In genomic region chr20:51311636-51312479, GRCh38 we compare ENCODE assay signal across 13 cellular contexts.
A peak's percentile ranks its signal among the peaks of the same experiment; 100 is the strongest.
DNase-seq lines count a peak whose midpoint lies in the region; ATAC-seq, FAIRE-seq and TF ChIP-seq lines count a peak whose summit lies in the region.
"Had no signal": no experiment of that assay in that cellular context is flagged by ENCODE, and none has a peak within 500 bp of the region (broad histone marks: within the 10 kb centered on the region; RNA-seq: fewer than 3 reads in every experiment).

No MANE protein-coding gene starts in this region.

- TF ChIP-seq RAD21 in K562 (CRISPR knock-in tag; conservative IDR thresholded peaks at IDR 0.05 in 1 of 2, IDR thresholded peaks at IDR 0.05 in 1 of 2): no peak

- DNase-seq in A172 (ENCODE audit: low spot score) (peak; percentile 36), K562 (ENCODE audit: extremely low read depth in 1 of 4, low spot score in 3 of 4) (no peak), kidney tubule cell (ENCODE audit: low spot score) (peak; percentile 25), NCI-H2107 (lab: John Stamatoyannopoulos, UW) (no peak), DMS153 treated with DMSO at 0.1 percent for 48 hours (lab: John Stamatoyannopoulos, UW; ENCODE audit: unreplicated experiment) (no peak), head of caudate nucleus (no peak)
- no peak for DNase-seq in activated T-helper 2 cell treated with anti-CD3 and anti-CD28 coated beads, Interferon-gamma antibody, Interleukin-2, Interleukin-4, amounts not matched to agents 10 μg/mL and 5 μg/mL and 100 μg/mL, durations not matched to agents 14 hours and 24 hours and 36 hours (ENCODE audit: low spot score)
- DNase-seq: activated naive CD4-positive, alpha-beta T cell treated with Interleukin-2 at 50 U/mL for 16 hours; occipital lobe; RPMI8226; uterus had no signal

- no peak for TF ChIP-seq EP300 in K562 (IDR thresholded peaks at IDR 0.05; ENCODE audit: low read length)

- TF ChIP-seq CTCF in K562 (IDR thresholded peaks at IDR 0.05 in 2 of 3, conservative IDR thresholded peaks at IDR 0.05 in 1 of 3; ENCODE audit: insufficient read depth in 2 of 3, low read depth in 1 of 3, low read length in 3 of 3): no peak

- no peaks in the 10 kb centered on the region for H3K9me3 Mint-ChIP-seq in activated T-helper 2 cell treated with anti-CD3 and anti-CD28 coated beads, Interferon-gamma antibody, Interleukin-2, Interleukin-4, amounts not matched to agents 10 μg/mL and 5 μg/mL and 100 μg/mL, durations not matched to agents 14 hours and 24 hours and 36 hours

- H3K27me3 ChIP-seq in HUES6 (ENCODE audit: control insufficient read depth, insufficient read depth, low read length): no peaks in the 10 kb centered on the region
- peaks cover 5 to 32% of the 10 kb centered on the region in 2 experiments; a peak in 3 of 5 replicates for H3K27me3 ChIP-seq in K562 (ENCODE audit: control insufficient read depth in 2 of 2, insufficient read depth in 2 of 2, low read length in 2 of 2)
- H3K27me3 ChIP-seq: uterus had no signal

- BruUV-seq in K562 (replicated peaks; lab: Mats Ljungman, UMichigan): no TSS peak

- no peak overlapping the region for H2AFZ ChIP-seq in K562 (ENCODE audit: low read depth, low read length)

- no peaks in the 10 kb centered on the region for H3K36me3 Mint-ChIP-seq in activated T-helper 2 cell treated with anti-CD3 and anti-CD28 coated beads, Interferon-gamma antibody, Interleukin-2, Interleukin-4, amounts not matched to agents 10 μg/mL and 5 μg/mL and 100 μg/mL, durations not matched to agents 14 hours and 24 hours and 36 hours (ENCODE audit: low read depth)

- no peak for FAIRE-seq in K562 (lab: Jason Lieb, UNC)

- H3K9me3 ChIP-seq in HUES6 (ENCODE audit: control insufficient read depth, insufficient read depth, low read depth, low read length) (peaks cover 24% of the 10 kb centered on the region), K562 (replicated peaks; ENCODE audit: control insufficient read depth, insufficient read depth, low read depth, low read length) (no peaks in the 10 kb centered on the region; the same call in 1 of the 2 replicates)
- H3K9me3 ChIP-seq: uterus had no signal

- H4K20me1 ChIP-seq in K562 (replicated peaks; ENCODE audit: control insufficient read depth, insufficient read depth, low read length): no peaks in the 10 kb centered on the region

- peaks cover 32% of the 10 kb centered on the region for H3K4me1 ChIP-seq in HUES6 (ENCODE audit: control insufficient read depth, insufficient read depth, low read length)
- peaks cover 0 to under 1% of the 10 kb centered on the region in 2 experiments; a peak in 1 of 5 replicates for H3K4me1 ChIP-seq in K562 (replicated peaks in 1 of 2; ENCODE audit: control insufficient read depth in 2 of 2, insufficient read depth in 2 of 2, low read length in 2 of 2)
- H3K4me1 ChIP-seq: uterus had no signal

- H3K4me3 ChIP-seq in HUES6 (ENCODE audit: low read depth, low read length) (peak overlapping the region; percentile 31), K562 (no peak overlapping the region)
- H3K4me3 ChIP-seq: uterus had no signal

- H3K4me2 ChIP-seq in K562 (ENCODE audit: insufficient read depth, low read length): no peak overlapping the region

- ATAC-seq in K562: no peak
- ATAC-seq: left lobe of liver had no signal

- H3K4me1 Mint-ChIP-seq in activated T-helper 2 cell treated with anti-CD3 and anti-CD28 coated beads, Interferon-gamma antibody, Interleukin-2, Interleukin-4, amounts not matched to agents 10 μg/mL and 5 μg/mL and 100 μg/mL, durations not matched to agents 14 hours and 24 hours and 36 hours (ENCODE audit: low read depth): no peaks in the 10 kb centered on the region

- no peaks in the 10 kb centered on the region for H3K9me1 ChIP-seq in K562 (ENCODE audit: control insufficient read depth, insufficient read depth, low read length)

- H3K9ac ChIP-seq in HUES6 (ENCODE audit: low read length): peak overlapping the region; percentile 56
- H3K9ac ChIP-seq in K562 (ENCODE audit: insufficient read depth in 1 of 2, low read depth in 2 of 2, low read length in 2 of 2): no peak overlapping the region

- H3K4me3 Mint-ChIP-seq in activated T-helper 2 cell treated with anti-CD3 and anti-CD28 coated beads, Interferon-gamma antibody, Interleukin-2, Interleukin-4, amounts not matched to agents 10 μg/mL and 5 μg/mL and 100 μg/mL, durations not matched to agents 14 hours and 24 hours and 36 hours (ENCODE audit: low read depth): no peak overlapping the region

- H3K27ac Mint-ChIP-seq in activated T-helper 2 cell treated with anti-CD3 and anti-CD28 coated beads, Interferon-gamma antibody, Interleukin-2, Interleukin-4, amounts not matched to agents 10 μg/mL and 5 μg/mL and 100 μg/mL, durations not matched to agents 14 hours and 24 hours and 36 hours: no peak overlapping the region

- H3K27me3 Mint-ChIP-seq in activated T-helper 2 cell treated with anti-CD3 and anti-CD28 coated beads, Interferon-gamma antibody, Interleukin-2, Interleukin-4, amounts not matched to agents 10 μg/mL and 5 μg/mL and 100 μg/mL, durations not matched to agents 14 hours and 24 hours and 36 hours (ENCODE audit: low read depth): peaks cover 17% of the 10 kb centered on the region

- 2% methylated on average over 12 of the region's 12 CpGs for WGBS in K562 (ENCODE audit: insufficient coverage, low coverage, missing lambda C conversion rate)

- H3K36me3 ChIP-seq in HUES6 (ENCODE audit: control insufficient read depth, insufficient read depth, low read length): no peaks in the 10 kb centered on the region
- H3K36me3 ChIP-seq in K562 (ENCODE audit: control insufficient read depth, insufficient read depth, low read length): no peaks in the 10 kb centered on the region
- H3K36me3 ChIP-seq: uterus had no signal

- POLR2A ChIA-PET in K562 (lab: Yijun Ruan, JAX): interaction anchor here (1.1 kb wide), 1 partner anchor 319 kb away, joined by 3 read pairs; no protein-coding TSS in a partner anchor

- TF ChIP-seq POLR2A in K562 (conservative IDR thresholded peaks at IDR 0.05): no peak

- H3K79me2 ChIP-seq in K562 (ENCODE audit: control insufficient read depth, insufficient read depth, low read length): no peaks in the 10 kb centered on the region

- in situ Hi-C loops in K562 (cut with MboI): no loop called here

- CTCF ChIA-PET in K562 (lab: Yijun Ruan, JAX; ENCODE audit: low intra/inter-chr PET ratio): no interaction called here

- H3K27ac ChIP-seq in HUES6 (ENCODE audit: low read depth, low read length) (peak overlapping the region; percentile 83), K562 (ENCODE audit: extremely low read depth, low read depth, low read length) (no peak overlapping the region)
- H3K27ac ChIP-seq: uterus had no signal

- intact Hi-C loops in K562 (cut with micrococcal nuclease): no loop called here
- intact Hi-C loops in activated T-helper 2 cell treated with anti-CD3 and anti-CD28 coated beads, Interferon-gamma antibody, Interleukin-2, Interleukin-4, amounts not matched to agents 10 μg/mL and 5 μg/mL and 100 μg/mL, durations not matched to agents 14 hours and 24 hours and 36 hours (cut with micrococcal nuclease): no loop called here
- intact Hi-C loops in head of caudate nucleus (cut with DNase I): no loop called here

TF ChIP-seq in K562, 482 proteins besides CTCF, POLR2A, EP300 and RAD21:
- no peak for TF ChIP-seq SOX6 (IDR thresholded peaks at IDR 0.05)
- TF ChIP-seq PTBP1 (IDR thresholded peaks at IDR 0.05; ENCODE audit: low read depth, low read length): no peak
- TF ChIP-seq, protein P1, sequence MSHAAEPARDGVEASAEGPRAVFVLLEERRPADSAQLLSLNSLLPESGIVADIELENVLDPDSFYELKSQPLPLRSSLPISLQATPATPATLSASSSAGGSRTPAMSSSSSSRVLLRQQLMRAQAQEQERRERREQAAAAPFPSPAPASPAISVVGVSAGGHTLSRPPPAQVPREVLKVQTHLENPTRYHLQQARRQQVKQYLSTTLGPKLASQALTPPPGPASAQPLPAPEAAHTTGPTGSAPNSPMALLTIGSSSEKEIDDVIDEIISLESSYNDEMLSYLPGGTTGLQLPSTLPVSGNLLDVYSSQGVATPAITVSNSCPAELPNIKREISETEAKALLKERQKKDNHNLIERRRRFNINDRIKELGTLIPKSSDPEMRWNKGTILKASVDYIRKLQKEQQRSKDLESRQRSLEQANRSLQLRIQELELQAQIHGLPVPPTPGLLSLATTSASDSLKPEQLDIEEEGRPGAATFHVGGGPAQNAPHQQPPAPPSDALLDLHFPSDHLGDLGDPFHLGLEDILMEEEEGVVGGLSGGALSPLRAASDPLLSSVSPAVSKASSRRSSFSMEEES (CRISPR knock-in tag; IDR thresholded peaks at IDR 0.05): peak; percentile 71
- no peak for TF ChIP-seq POLR2B (IDR thresholded peaks at IDR 0.05; ENCODE audit: low read depth, partially characterized antibody)
- TF ChIP-seq MAZ (CRISPR knock-in tag; conservative IDR thresholded peaks at IDR 0.05 in 1 of 2, IDR thresholded peaks at IDR 0.05 in 1 of 2): 0 out of 4 replicates have a peak, but pooled peaks have one; percentile 16 to 52
- TF ChIP-seq TEAD1 (CRISPR knock-in tag; IDR thresholded peaks at IDR 0.05): peak in 1 of 2 experiments; percentile 86; a peak in 2 of 4 replicates

Comparison
In these comparisons a context has a peak if more than half of its experiments do, and no peak if none do; other contexts are left out.
1. DNase-seq: peak in A172 (single experiment) and kidney tubule cell (single experiment); none in K562 (0 of 4), activated T-helper 2 cell treated with anti-CD3 and anti-CD28 coated beads, Interferon-gamma antibody, Interleukin-2, Interleukin-4, amounts not matched to agents 10 μg/mL and 5 μg/mL and 100 μg/mL, durations not matched to agents 14 hours and 24 hours and 36 hours (single experiment), NCI-H2107 (single experiment), DMS153 treated with DMSO at 0.1 percent for 48 hours (single experiment) and head of caudate nucleus (0 of 42).